In genomic region chr9:82991684-82992083, GRCh38 we compare ENCODE assay signal across 20 cellular contexts.
DNase-seq lines count a peak whose midpoint lies in the region; ATAC-seq, FAIRE-seq and TF ChIP-seq lines count a peak whose summit lies in the region.
"Had no signal": no experiment of that assay in that cellular context is flagged by ENCODE, and none has a peak within 500 bp of the region (broad histone marks: within the 10 kb centered on the region; RNA-seq: fewer than 3 reads in every experiment).

No MANE protein-coding gene starts in this region.

- H3K4me1 ChIP-seq in K562 (replicated peaks in 1 of 2; ENCODE audit: control insufficient read depth in 2 of 2, insufficient read depth in 2 of 2, low read length in 2 of 2): no peaks in the 10 kb centered on the region
- H3K4me1 ChIP-seq: uterus had no signal

- H3K27me3 Mint-ChIP-seq in stimulated activated memory B cell treated with anti-CD40 and anti-IgM and Interleukin-4, amounts not matched to agents 10 μg/mL and 1 μg/mL and 100 μg/mL, for 72 hours: no peaks in the 10 kb centered on the region
- H3K27me3 Mint-ChIP-seq: activated CD4-positive, alpha-beta T cell treated with anti-CD3 and anti-CD28 coated beads, Interleukin-2, amount 10 ng/mL, durations not matched to agents 7 days and 5 days; natural killer cell treated with Interleukin-12 subunit alpha and Interleukin-12 subunit beta and Interleukin-15 and Interleukin-18, amount 100 ng/mL, for 72 hours had no signal

- POLR2A ChIA-PET in K562 (lab: Yijun Ruan, JAX): no interaction called here

- H3K36me3 Mint-ChIP-seq in stimulated activated memory B cell treated with anti-CD40 and anti-IgM and Interleukin-4, amounts not matched to agents 10 μg/mL and 1 μg/mL and 100 μg/mL, for 72 hours: no peaks in the 10 kb centered on the region
- H3K36me3 Mint-ChIP-seq: CD14-positive monocyte; natural killer cell treated with Interleukin-12 subunit alpha and Interleukin-12 subunit beta and Interleukin-15 and Interleukin-18, amount 100 ng/mL, for 72 hours had no signal

- in situ Hi-C loops in K562 (cut with MboI): no loop called here

- intact Hi-C loops in K562 (cut with micrococcal nuclease): no loop called here

- H3K27me3 ChIP-seq in K562 (ENCODE audit: control insufficient read depth in 2 of 2, insufficient read depth in 2 of 2, low read length in 2 of 2): no peaks in the 10 kb centered on the region
- H3K27me3 ChIP-seq: uterus had no signal

- BruUV-seq in K562 (replicated peaks; lab: Mats Ljungman, UMichigan): no TSS peak

- no peaks in the 10 kb centered on the region for H3K79me2 ChIP-seq in K562 (ENCODE audit: control insufficient read depth, insufficient read depth, low read length)

- no peaks in the 10 kb centered on the region for H3K9me1 ChIP-seq in K562 (ENCODE audit: control insufficient read depth, insufficient read depth, low read length)

- H3K4me3 ChIP-seq in HFF-Myc (replicated peaks; ENCODE audit: low read depth, low read length) (no peak overlapping the region), K562 (no peak overlapping the region)
- H3K4me3 ChIP-seq: coronary artery, uterus had no signal

- TF ChIP-seq EP300 in K562 (IDR thresholded peaks at IDR 0.05; ENCODE audit: low read length): no peak

- no peak overlapping the region for H3K27ac ChIP-seq in K562 (ENCODE audit: extremely low read depth, low read depth, low read length)
- H3K27ac ChIP-seq: coronary artery, uterus had no signal

- no peak for ATAC-seq in K562
- ATAC-seq in stimulated activated memory B cell treated with anti-CD40 and anti-IgM and Interleukin-4, amounts not matched to agents 10 μg/mL and 1 μg/mL and 100 μg/mL, for 72 hours: no peak
- ATAC-seq: natural killer cell treated with Interleukin-12 subunit alpha and Interleukin-12 subunit beta and Interleukin-15 and Interleukin-18, amount 100 ng/mL, for 72 hours; Panc1; stimulated activated naive CD8-positive, alpha-beta T cell treated with anti-CD3 and anti-CD28 coated beads, Interleukin-15, Interleukin-2, amounts not matched to agents 100 U/mL and 50 U/mL, for 24 hours had no signal

- no peak overlapping the region for H3K4me2 ChIP-seq in K562 (ENCODE audit: insufficient read depth, low read length)

- H2AFZ ChIP-seq in K562 (ENCODE audit: low read depth, low read length): no peak overlapping the region

- H3K36me3 ChIP-seq in K562 (ENCODE audit: control insufficient read depth, insufficient read depth, low read length): no peaks in the 10 kb centered on the region
- H3K36me3 ChIP-seq: uterus had no signal

- CTCF ChIA-PET in K562 (lab: Yijun Ruan, JAX; ENCODE audit: low intra/inter-chr PET ratio): no interaction called here

- no peak for TF ChIP-seq POLR2A in K562 (conservative IDR thresholded peaks at IDR 0.05)

- WGBS in K562 (ENCODE audit: insufficient coverage, low coverage, missing lambda C conversion rate): 4% methylated on average over 2 of the region's 2 CpGs

- no peaks in the 10 kb centered on the region for H3K4me1 Mint-ChIP-seq in stimulated activated memory B cell treated with anti-CD40 and anti-IgM and Interleukin-4, amounts not matched to agents 10 μg/mL and 1 μg/mL and 100 μg/mL, for 72 hours
- H3K4me1 Mint-ChIP-seq: CD14-positive monocyte had no signal

- H3K9ac ChIP-seq in K562 (ENCODE audit: insufficient read depth in 1 of 2, low read depth in 2 of 2, low read length in 2 of 2): no peak overlapping the region

- no peaks in the 10 kb centered on the region for H3K9me3 Mint-ChIP-seq in stimulated activated memory B cell treated with anti-CD40 and anti-IgM and Interleukin-4, amounts not matched to agents 10 μg/mL and 1 μg/mL and 100 μg/mL, for 72 hours
- H3K9me3 Mint-ChIP-seq: activated CD4-positive, alpha-beta T cell treated with anti-CD3 and anti-CD28 coated beads, Interleukin-2, amount 10 ng/mL, durations not matched to agents 7 days and 5 days; natural killer cell treated with Interleukin-12 subunit alpha and Interleukin-12 subunit beta and Interleukin-15 and Interleukin-18, amount 100 ng/mL, for 72 hours had no signal

- no peaks in the 10 kb centered on the region for H3K9me3 ChIP-seq in K562 (replicated peaks; ENCODE audit: control insufficient read depth, insufficient read depth, low read depth, low read length)
- H3K9me3 ChIP-seq: uterus had no signal

- no peak for FAIRE-seq in K562 (lab: Jason Lieb, UNC)

- H3K27ac Mint-ChIP-seq in stimulated activated memory B cell treated with anti-CD40 and anti-IgM and Interleukin-4, amounts not matched to agents 10 μg/mL and 1 μg/mL and 100 μg/mL, for 72 hours: no peak overlapping the region
- H3K27ac Mint-ChIP-seq: activated CD4-positive, alpha-beta T cell treated with anti-CD3 and anti-CD28 coated beads, Interleukin-2, amount 10 ng/mL, durations not matched to agents 7 days and 5 days; CD14-positive monocyte; natural killer cell treated with Interleukin-12 subunit alpha and Interleukin-12 subunit beta and Interleukin-15 and Interleukin-18, amount 100 ng/mL, for 72 hours had no signal

- DNase-seq in HFF-Myc (ENCODE audit: extremely low read depth, low read depth) (peak; percentile 32), NCI-H2196 treated with DMSO at 0.1 percent for 48 hours (lab: John Stamatoyannopoulos, UW; ENCODE audit: unreplicated experiment) (peak; percentile 13), K562 (ENCODE audit: extremely low read depth in 1 of 4, low spot score in 3 of 4) (no peak), pons (ENCODE audit: low spot score) (peak; percentile 84), NCI-H187 (lab: John Stamatoyannopoulos, UW) (no peak), cerebellar nuclear complex (lab: John Stamatoyannopoulos, UW) (no peak)
- DNase-seq: activated CD4-positive, alpha-beta T cell treated with anti-CD3 and anti-CD28 coated beads, Interleukin-2, amount 10 ng/mL, durations not matched to agents 7 days and 5 days; activated T-cell treated with anti-CD3 and anti-CD28 coated beads, Interleukin-2, amount 50 U/mL, for 48 hours; amniotic stem cell; GDM1; IMR-90; NCI-H1694; stimulated activated naive CD8-positive, alpha-beta T cell treated with anti-CD3 and anti-CD28 coated beads, Interleukin-15, Interleukin-2, amounts not matched to agents 100 U/mL and 50 U/mL, for 24 hours; T-helper 2 cell; uterus had no signal

- TF ChIP-seq RAD21 in K562 (CRISPR knock-in tag; conservative IDR thresholded peaks at IDR 0.05 in 1 of 2, IDR thresholded peaks at IDR 0.05 in 1 of 2): no peak

- no peaks in the 10 kb centered on the region for H4K20me1 ChIP-seq in K562 (replicated peaks; ENCODE audit: control insufficient read depth, insufficient read depth, low read length)

- no peak overlapping the region for H3K4me3 Mint-ChIP-seq in stimulated activated memory B cell treated with anti-CD40 and anti-IgM and Interleukin-4, amounts not matched to agents 10 μg/mL and 1 μg/mL and 100 μg/mL, for 72 hours
- H3K4me3 Mint-ChIP-seq: activated CD4-positive, alpha-beta T cell treated with anti-CD3 and anti-CD28 coated beads, Interleukin-2, amount 10 ng/mL, durations not matched to agents 7 days and 5 days; CD14-positive monocyte; natural killer cell treated with Interleukin-12 subunit alpha and Interleukin-12 subunit beta and Interleukin-15 and Interleukin-18, amount 100 ng/mL, for 72 hours had no signal

- TF ChIP-seq CTCF in HFF-Myc (IDR thresholded peaks at IDR 0.05; ENCODE audit: low read depth, low read length, missing control alignments): no peak
- TF ChIP-seq CTCF in K562 (IDR thresholded peaks at IDR 0.05 in 2 of 3, conservative IDR thresholded peaks at IDR 0.05 in 1 of 3; ENCODE audit: insufficient read depth in 2 of 3, low read depth in 1 of 3, low read length in 3 of 3): no peak

TF ChIP-seq in K562, 482 proteins besides CTCF, POLR2A, EP300 and RAD21:
- no peak for TF ChIP-seq KLF10 (CRISPR knock-in tag; IDR thresholded peaks at IDR 0.05)
- TF ChIP-seq CBX3 (IDR thresholded peaks at IDR 0.05; ENCODE audit: borderline replicate concordance in 1 of 2, low read length in 2 of 2): no peak
- no peak for TF ChIP-seq SIX5 (IDR thresholded peaks at IDR 0.05; ENCODE audit: borderline replicate concordance in 1 of 2, insufficient read depth in 1 of 2, low read depth in 1 of 2, low read length in 2 of 2)
- TF ChIP-seq ARID3A (IDR thresholded peaks at IDR 0.05; ENCODE audit: borderline replicate concordance, low read depth, low read length): no peak
- TF ChIP-seq NFIC (IDR thresholded peaks at IDR 0.05): peak; percentile 80
- TF ChIP-seq MCM5 (IDR thresholded peaks at IDR 0.05; ENCODE audit: low read depth): no peak
- TF ChIP-seq ZBTB17 (CRISPR knock-in tag; IDR thresholded peaks at IDR 0.05): no peak
- TF ChIP-seq ZBTB43 (CRISPR knock-in tag; IDR thresholded peaks at IDR 0.05): no peak
- no peak for TF ChIP-seq ZNF766 (CRISPR knock-in tag; conservative IDR thresholded peaks at IDR 0.05)
- peak; percentile 65 for TF ChIP-seq NFIX (CRISPR knock-in tag; IDR thresholded peaks at IDR 0.05; ENCODE audit: low read depth)
- TF ChIP-seq PCBP2 (IDR thresholded peaks at IDR 0.05; ENCODE audit: low read depth, low read length, poor library complexity, severe bottlenecking): no peak

Comparison
In these comparisons a context has a peak if more than half of its experiments do, and no peak if none do; other contexts are left out.
1. DNase-seq: peak in HFF-Myc (single experiment), NCI-H2196 treated with DMSO at 0.1 percent for 48 hours (single experiment) and pons (single experiment); none in K562 (0 of 4), NCI-H187 (0 of 2) and cerebellar nuclear complex (0 of 2).